19 cellular contexts compared by ENCODE assay signal in the genomic region with DNA sequence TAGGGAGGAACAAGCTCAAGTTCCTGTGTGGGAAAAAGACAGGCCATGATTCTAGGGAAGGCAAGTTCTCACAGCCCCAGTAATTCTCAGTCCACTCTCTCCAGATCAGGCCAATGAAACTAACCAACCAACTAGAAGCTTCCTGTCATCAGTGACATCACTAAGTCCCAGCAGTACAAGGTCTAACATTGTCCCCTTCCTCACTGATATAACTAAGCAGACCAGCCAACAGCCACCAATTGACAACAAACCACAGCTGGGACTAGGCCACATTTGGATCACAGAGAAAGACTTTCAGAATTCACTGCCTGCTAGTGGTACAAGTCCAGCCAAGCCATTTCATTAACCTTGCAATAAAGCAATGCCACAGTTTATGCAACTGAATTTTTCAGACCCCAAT.
A peak's percentile ranks its signal among the peaks of the same experiment; 100 is the strongest.
DNase-seq lines count a peak whose midpoint lies in the region; ATAC-seq and TF ChIP-seq lines count a peak whose summit lies in the region.
"Had no signal": no experiment of that assay in that cellular context is flagged by ENCODE, and none has a peak within 500 bp of the region (broad histone marks: within the 10 kb centered on the region; RNA-seq: fewer than 3 reads in every experiment).

No MANE protein-coding gene starts in this region.

- ATAC-seq in activated T-cell treated with anti-CD3 and anti-CD28 coated beads, Interleukin-2, amount 50 U/mL, for 72 hours (replicated peaks in 1 of 2): no peak
- no peak for ATAC-seq in activated T-cell treated with anti-CD3 and anti-CD28 coated beads, Interleukin-2, amount 50 U/mL, for 4 hours
- no peak for ATAC-seq in left colon

- peaks cover 25% of the 10 kb centered on the region for H3K4me1 Mint-ChIP-seq in activated T-cell treated with anti-CD3 and anti-CD28 coated beads, Interleukin-2, amount 50 U/mL, for 72 hours (ENCODE audit: low read depth)
- peaks cover 31% of the 10 kb centered on the region for H3K4me1 Mint-ChIP-seq in activated T-cell treated with anti-CD3 and anti-CD28 coated beads, Interleukin-2, amount 50 U/mL, for 4 hours (ENCODE audit: low read depth)
- peaks cover 10% of the 10 kb centered on the region for H3K4me1 Mint-ChIP-seq in endothelial cell (ENCODE audit: unreplicated experiment)

- H3K36me3 Mint-ChIP-seq in activated T-cell treated with anti-CD3 and anti-CD28 coated beads, Interleukin-2, amount 50 U/mL, for 72 hours (ENCODE audit: insufficient read depth in 2 of 2): peaks cover 13 to 21% of the 10 kb centered on the region in 2 donors
- H3K36me3 Mint-ChIP-seq in activated T-cell treated with anti-CD3 and anti-CD28 coated beads, Interleukin-2, amount 50 U/mL, for 4 hours (ENCODE audit: insufficient read depth): peaks cover 42% of the 10 kb centered on the region
- no peaks in the 10 kb centered on the region for H3K36me3 Mint-ChIP-seq in endothelial cell (ENCODE audit: low read depth, unreplicated experiment)

- DNase-seq in activated T-cell treated with anti-CD3 and anti-CD28 coated beads, Interleukin-2, amount 50 U/mL, for 72 hours: no peak
- DNase-seq in activated T-cell treated with anti-CD3 and anti-CD28 coated beads, Interleukin-2, amount 50 U/mL, for 4 hours: no peak
- DNase-seq in SK-MEL-5 (ENCODE audit: low read depth, low spot score) (peak; percentile 23), endothelial cell (ENCODE audit: low spot score) (no peak), putamen (ENCODE audit: low spot score) (peak; percentile 42), NCI-H1417 (lab: John Stamatoyannopoulos, UW) (no peak), left colon (no peak), NCI-H187 treated with DMSO at 0.1 percent for 48 hours (lab: John Stamatoyannopoulos, UW) (no peak)
- DNase-seq: activated CD4-positive, alpha-beta T cell treated with anti-CD3 and anti-CD28 coated beads, Interleukin-2, amount 50 U/mL, for 1 hour; activated T-cell treated with anti-CD3 and anti-CD28 coated beads, Interleukin-2, amount 50 U/mL, for 1 hour; erythroblast; KG1; left cardiac atrium; NCI-H1092; NCI-H2107; NCI-H510A treated with DMSO at 0.1 percent for 48 hours; retina; RPMI8226; stimulated activated CD4-positive, alpha-beta T cell treated with anti-CD3 and anti-CD28 coated beads, Interleukin-12 subunit alpha, Interleukin-12 subunit beta, amount 100 ng/mL, for 4 hours had no signal

- peak overlapping the region; percentile 3 for H3K27ac Mint-ChIP-seq in activated T-cell treated with anti-CD3 and anti-CD28 coated beads, Interleukin-2, amount 50 U/mL, for 72 hours
- peak overlapping the region; percentile 88 for H3K27ac Mint-ChIP-seq in endothelial cell (ENCODE audit: unreplicated experiment)

- no peaks in the 10 kb centered on the region for H3K9me3 Mint-ChIP-seq in activated T-cell treated with anti-CD3 and anti-CD28 coated beads, Interleukin-2, amount 50 U/mL, for 72 hours
- H3K9me3 Mint-ChIP-seq in activated T-cell treated with anti-CD3 and anti-CD28 coated beads, Interleukin-2, amount 50 U/mL, for 4 hours: peaks cover 4% of the 10 kb centered on the region
- no peaks in the 10 kb centered on the region for H3K9me3 Mint-ChIP-seq in endothelial cell (ENCODE audit: unreplicated experiment)

- no peaks in the 10 kb centered on the region for H3K27me3 Mint-ChIP-seq in activated T-cell treated with anti-CD3 and anti-CD28 coated beads, Interleukin-2, amount 50 U/mL, for 72 hours (ENCODE audit: low read depth)
- H3K27me3 Mint-ChIP-seq in activated T-cell treated with anti-CD3 and anti-CD28 coated beads, Interleukin-2, amount 50 U/mL, for 4 hours (ENCODE audit: low read depth): no peaks in the 10 kb centered on the region
- H3K27me3 Mint-ChIP-seq in endothelial cell (ENCODE audit: unreplicated experiment): no peaks in the 10 kb centered on the region

- intact Hi-C loops in left colon (cut with DNase I, micrococcal nuclease): no loop called here

- no peak overlapping the region for H3K4me3 Mint-ChIP-seq in activated T-cell treated with anti-CD3 and anti-CD28 coated beads, Interleukin-2, amount 50 U/mL, for 72 hours
- no peak overlapping the region for H3K4me3 Mint-ChIP-seq in activated T-cell treated with anti-CD3 and anti-CD28 coated beads, Interleukin-2, amount 50 U/mL, for 4 hours
- H3K4me3 Mint-ChIP-seq in endothelial cell (ENCODE audit: unreplicated experiment): no peak overlapping the region

- no peak for TF ChIP-seq CTCF in endothelial cell (IDR thresholded peaks at IDR 0.05; ENCODE audit: unreplicated experiment)

- in situ Hi-C loops in SK-MEL-5 (cut with HindIII; ENCODE audit: low pct_unique_long_range_greater_than_20kb, low sequenced_read_pairs): no loop called here

Comparison
In these comparisons a context has a peak if more than half of its experiments do, and no peak if none do; other contexts are left out.
1. DNase-seq: peak in SK-MEL-5 (single experiment) and putamen (single experiment); none in activated T-cell treated with anti-CD3 and anti-CD28 coated beads, Interleukin-2, amount 50 U/mL, for 72 hours (0 of 2), activated T-cell treated with anti-CD3 and anti-CD28 coated beads, Interleukin-2, amount 50 U/mL, for 4 hours (single experiment), endothelial cell (single experiment), NCI-H1417 (0 of 3), left colon (0 of 2) and NCI-H187 treated with DMSO at 0.1 percent for 48 hours (single experiment).